16 cellular contexts compared by ENCODE assay signal in genomic region chr12:104615048-104615561, GRCh38.
DNase-seq lines count a peak whose midpoint lies in the region; ATAC-seq and TF ChIP-seq lines count a peak whose summit lies in the region.
"Had no signal": no experiment of that assay in that cellular context is flagged by ENCODE, and none has a peak within 500 bp of the region (broad histone marks: within the 10 kb centered on the region; RNA-seq: fewer than 3 reads in every experiment).

No MANE protein-coding gene starts in this region.

- H3K4me1 ChIP-seq in stomach smooth muscle (ENCODE audit: control insufficient read depth, insufficient read depth, low read length) = peaks cover 28% of the 10 kb centered on the region

- peaks cover 10% of the 10 kb centered on the region for H3K36me3 Mint-ChIP-seq in effector memory CD8-positive, alpha-beta T cell (ENCODE audit: insufficient read depth)
- H3K36me3 Mint-ChIP-seq in natural killer cell = no peaks in the 10 kb centered on the region

- H3K4me1 Mint-ChIP-seq in effector memory CD8-positive, alpha-beta T cell (ENCODE audit: low read depth in 2 of 2) = peaks cover 38 to 61% of the 10 kb centered on the region in 2 donors
- H3K4me1 Mint-ChIP-seq in natural killer cell = peaks cover 48 to 76% of the 10 kb centered on the region in 2 donors

- TF ChIP-seq CTCF in natural killer cell (IDR thresholded peaks at IDR 0.05) = no peak

- H3K36me3 ChIP-seq in stomach smooth muscle (ENCODE audit: control insufficient read depth in 2 of 2, insufficient read depth in 2 of 2, low read length in 2 of 2) = no peaks in the 10 kb centered on the region
- H3K36me3 ChIP-seq: BE2C, MG63, WERI-Rb-1 had no signal

- H3K4me3 ChIP-seq in stomach smooth muscle (ENCODE audit: low read length in 2 of 2) = peak overlapping the region; percentile 22 to 23
- H3K4me3 ChIP-seq: MG63 had no signal

- H3K9ac ChIP-seq in stomach smooth muscle (ENCODE audit: low read length in 2 of 2) = no peak overlapping the region

- H3K9me3 ChIP-seq in stomach smooth muscle (ENCODE audit: control insufficient read depth in 2 of 2, low read length in 2 of 2) = no peaks in the 10 kb centered on the region
- H3K9me3 ChIP-seq: BE2C, MG63 had no signal

- DNase-seq in GM03348 (ENCODE audit: low spot score) (peak; percentile 55), left lobe of liver (ENCODE audit: low spot score) (no peak), occipital lobe (lab: John Stamatoyannopoulos, UW) (no peak), natural killer cell (no peak), NCI-H2081 treated with DMSO at 0.1 percent for 48 hours (lab: John Stamatoyannopoulos, UW) (no peak)
- DNase-seq in effector memory CD8-positive, alpha-beta T cell = no peak
- no peak for DNase-seq in stimulated activated CD4-positive, alpha-beta T cell treated with anti-CD3 and anti-CD28 coated beads, Interleukin-4, amount 100 ng/mL, for 1 hour
- DNase-seq: BE2C; cortex of kidney; MG63; NCI-H2081; NK-92 treated with Interleukin-12 subunit alpha and Interleukin-12 subunit beta, amount 100 ng/mL, for 24 hours; WERI-Rb-1 had no signal

- no peaks in the 10 kb centered on the region for H3K27me3 ChIP-seq in stomach smooth muscle (ENCODE audit: control insufficient read depth in 1 of 2, insufficient read depth in 2 of 2, low read length in 2 of 2)
- H3K27me3 ChIP-seq: BE2C, MG63 had no signal

- no peak for ATAC-seq in effector memory CD8-positive, alpha-beta T cell (replicated peaks)
- ATAC-seq in left lobe of liver = peak; percentile 40
- ATAC-seq in natural killer cell = no peak
- ATAC-seq: HCT116 had no signal

- H3K27ac ChIP-seq in stomach smooth muscle (ENCODE audit: low read length) = peak overlapping the region; percentile 75
- H3K27ac ChIP-seq: WERI-Rb-1 had no signal

- H3K27me3 Mint-ChIP-seq in effector memory CD8-positive, alpha-beta T cell = no peaks in the 10 kb centered on the region
- H3K27me3 Mint-ChIP-seq in natural killer cell (ENCODE audit: low read depth in 2 of 2) = no peaks in the 10 kb centered on the region
- H3K27me3 Mint-ChIP-seq: activated naive CD4-positive, alpha-beta T cell treated with anti-CD3 and anti-CD28 coated beads, Interleukin-2, amount 50 U/mL, for 24 hours had no signal

- no peak overlapping the region for H3K4me3 Mint-ChIP-seq in effector memory CD8-positive, alpha-beta T cell
- no peak overlapping the region for H3K4me3 Mint-ChIP-seq in natural killer cell
- H3K4me3 Mint-ChIP-seq: activated naive CD4-positive, alpha-beta T cell treated with anti-CD3 and anti-CD28 coated beads, Interleukin-2, amount 50 U/mL, for 24 hours had no signal

- no peaks in the 10 kb centered on the region for H3K9me3 Mint-ChIP-seq in effector memory CD8-positive, alpha-beta T cell
- H3K9me3 Mint-ChIP-seq in natural killer cell = no peaks in the 10 kb centered on the region
- H3K9me3 Mint-ChIP-seq: activated naive CD4-positive, alpha-beta T cell treated with anti-CD3 and anti-CD28 coated beads, Interleukin-2, amount 50 U/mL, for 24 hours had no signal

- H3K27ac Mint-ChIP-seq in effector memory CD8-positive, alpha-beta T cell = peak overlapping the region; percentile 29 to 38
- H3K27ac Mint-ChIP-seq in natural killer cell = no peak overlapping the region

- intact Hi-C loops in natural killer cell (cut with micrococcal nuclease) = no loop called here

Comparison
In these comparisons a context has a peak if more than half of its experiments do, and no peak if none do; other contexts are left out.
1. H3K27ac Mint-ChIP-seq: peak in effector memory CD8-positive, alpha-beta T cell (2 of 2); none in natural killer cell (0 of 2).